ENCODE assay signal across 10 cellular contexts in the genomic region with DNA sequence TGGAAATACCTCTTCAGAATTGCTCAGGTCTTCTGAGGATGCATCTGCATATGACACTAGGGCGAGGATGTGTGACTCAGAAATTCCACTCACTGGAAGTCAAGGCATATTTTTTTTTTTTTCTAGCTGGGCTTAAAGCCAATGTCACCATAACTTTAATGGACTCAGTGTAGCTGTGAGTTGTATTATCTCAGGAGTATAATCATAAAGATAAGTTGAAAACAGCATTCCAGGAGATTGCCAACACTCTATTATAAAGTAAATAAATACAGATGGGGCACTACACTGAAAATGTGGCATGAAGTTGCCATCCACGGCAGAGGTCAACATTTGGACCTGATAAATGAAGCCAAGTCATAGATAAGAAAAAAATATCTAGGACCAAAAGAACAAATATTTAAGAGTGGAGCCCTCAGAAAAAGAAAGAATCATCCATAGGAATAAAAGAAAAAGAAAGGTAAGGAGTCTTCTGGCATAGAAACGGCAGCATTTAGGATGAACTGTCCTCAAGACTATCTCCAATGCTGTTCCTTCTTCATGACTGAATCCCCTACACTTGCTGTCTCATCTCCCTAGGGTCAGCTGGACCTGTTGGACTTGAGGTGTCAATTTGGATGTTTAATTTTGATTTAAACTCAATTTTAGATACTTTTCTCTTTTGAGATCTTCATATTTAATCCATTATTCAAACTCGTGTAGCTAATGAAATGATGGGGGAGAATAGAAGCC.
A peak's percentile ranks its signal among the peaks of the same experiment; 100 is the strongest.
DNase-seq lines count a peak whose midpoint lies in the region; ATAC-seq and TF ChIP-seq lines count a peak whose summit lies in the region.
"Had no signal": no experiment of that assay in that cellular context is flagged by ENCODE, and none has a peak within 500 bp of the region (broad histone marks: within the 10 kb centered on the region; RNA-seq: fewer than 3 reads in every experiment).

No MANE protein-coding gene starts in this region.

- TF ChIP-seq CTCF in foreskin keratinocyte (conservative IDR thresholded peaks at IDR 0.05) (no peak), smooth muscle cell (IDR thresholded peaks at IDR 0.05; ENCODE audit: borderline replicate concordance, insufficient read depth, poor library complexity, severe bottlenecking) (no peak)

- H3K79me2 ChIP-seq in smooth muscle cell (ENCODE audit: low read depth): no peaks in the 10 kb centered on the region

- H3K4me3 ChIP-seq in smooth muscle cell: no peak overlapping the region

- DNase-seq in DMS 273 (lab: John Stamatoyannopoulos, UW; ENCODE audit: unreplicated experiment) (peak; percentile 6), DMS 273 treated with DMSO at 0.1 percent for 48 hours (lab: John Stamatoyannopoulos, UW) (no peak), T1000 (lab: John Stamatoyannopoulos, UW) (peak; percentile 24), foreskin keratinocyte (peak; percentile 60 to 85), smooth muscle cell (lab: John Stamatoyannopoulos, UW; ENCODE audit: unreplicated experiment) (no peak), NCI-H345 treated with DMSO at 0.1 percent for 48 hours (lab: John Stamatoyannopoulos, UW; ENCODE audit: unreplicated experiment) (no peak), islet precursor cell (no peak), substantia nigra (lab: John Stamatoyannopoulos, UW) (no peak)
- DNase-seq: NCI-H446 had no signal

- H3K27ac ChIP-seq in foreskin keratinocyte: no peak overlapping the region
- peak overlapping the region; percentile 15 for H3K27ac ChIP-seq in smooth muscle cell (ENCODE audit: low read depth)
- no peak overlapping the region for H3K27ac ChIP-seq in substantia nigra (ENCODE audit: low read depth, low read length, poor library complexity, severe bottlenecking)
- H3K27ac ChIP-seq: 22Rv1 had no signal

- peaks cover 20% of the 10 kb centered on the region for H3K4me1 ChIP-seq in foreskin keratinocyte
- no peaks in the 10 kb centered on the region for H3K4me1 ChIP-seq in smooth muscle cell (ENCODE audit: low read depth)

- no peaks in the 10 kb centered on the region for H4K20me1 ChIP-seq in smooth muscle cell (ENCODE audit: low read depth)

- H2AFZ ChIP-seq in smooth muscle cell (ENCODE audit: low read depth): no peak overlapping the region

- no peaks in the 10 kb centered on the region for H3K36me3 ChIP-seq in smooth muscle cell (ENCODE audit: low read depth)

- WGBS in smooth muscle cell (ENCODE audit: low lambda C conversion rate): 75% methylated on average over 4 of the region's 4 CpGs

- H3K27me3 ChIP-seq in foreskin keratinocyte: no peaks in the 10 kb centered on the region
- H3K27me3 ChIP-seq in smooth muscle cell (ENCODE audit: low read depth): no peaks in the 10 kb centered on the region

- H3F3A ChIP-seq in smooth muscle cell (ENCODE audit: low read depth): no peaks in the 10 kb centered on the region

- H3K9me3 ChIP-seq in smooth muscle cell (replicated peaks; ENCODE audit: low read depth): no peaks in the 10 kb centered on the region

- no peak overlapping the region for H3K4me2 ChIP-seq in smooth muscle cell

- ATAC-seq in foreskin keratinocyte: peak; percentile 80

- H3K9ac ChIP-seq in smooth muscle cell (ENCODE audit: low read depth): no peak overlapping the region

Comparison
In these comparisons a context has a peak if more than half of its experiments do, and no peak if none do; other contexts are left out.
1. DNase-seq: peak in DMS 273 (single experiment), T1000 (single experiment) and foreskin keratinocyte (2 of 2); none in DMS 273 treated with DMSO at 0.1 percent for 48 hours (single experiment), smooth muscle cell (single experiment), NCI-H345 treated with DMSO at 0.1 percent for 48 hours (single experiment), islet precursor cell (single experiment) and substantia nigra (0 of 49).